Comparison of ENCODE assay signal across 31 cellular contexts in genomic region chr6:110760589-110760988, GRCh38.
"Had no signal": no experiment of that assay in that cellular context is flagged by ENCODE, and none has a peak within 500 bp of the region (broad histone marks: within the 10 kb centered on the region; RNA-seq: fewer than 3 reads in every experiment).

No MANE protein-coding gene starts in this region.

- H3K9me3 ChIP-seq: body of pancreas, colonic mucosa had no signal

- H3K4me3 Mint-ChIP-seq: activated B cell treated with CpG ODN at 0.5 μM for 24 hours; activated CD8-positive, alpha-beta T cell treated with anti-CD3 and anti-CD28 coated beads for 36 hours; activated naive CD8-positive, alpha-beta T cell; activated T-cell treated with anti-CD3 and anti-CD28 coated beads, Interleukin-2, amount 50 U/mL, for 4 hours; activated T-helper 17 cell treated with anti-CD3 and anti-CD28 coated beads, Interleukin-2, amount 50 U/mL, for 72 hours had no signal

- FAIRE-seq: endometrium, endothelial cell of umbilical vein, frontal cortex had no signal

- H3K27me3 ChIP-seq: body of pancreas, cardiac muscle cell, colonic mucosa had no signal

- H3K27me3 Mint-ChIP-seq: activated B cell treated with CpG ODN at 0.5 μM for 24 hours; activated CD8-positive, alpha-beta T cell treated with anti-CD3 and anti-CD28 coated beads for 36 hours; activated naive CD8-positive, alpha-beta T cell; activated T-helper 17 cell treated with anti-CD3 and anti-CD28 coated beads, Interleukin-2, amount 50 U/mL, for 72 hours had no signal

- ATAC-seq: activated CD4-positive, CD25-positive, alpha-beta regulatory T cell treated with anti-CD3 and anti-CD28 coated beads, Interleukin-2, amount 50 U/mL, for 24 hours; activated CD8-positive, alpha-beta T cell treated with anti-CD3 and anti-CD28 coated beads for 36 hours; activated T-cell treated with anti-CD3 and anti-CD28 coated beads, Interleukin-2, amount 50 U/mL, for 4 hours; activated T-helper 17 cell treated with anti-CD3 and anti-CD28 coated beads, Interleukin-2, amount 50 U/mL, for 72 hours; body of pancreas; esophagus mucosa had no signal

- H3K36me3 ChIP-seq: cardiac muscle cell, colonic mucosa had no signal

- H3K4me1 ChIP-seq: colonic mucosa had no signal

- H3K27ac ChIP-seq: body of pancreas, cardiac muscle cell, colonic mucosa, VCaP had no signal

- H3K4me3 ChIP-seq: body of pancreas, cardiac muscle cell, colonic mucosa had no signal

- DNase-seq: activated B cell treated with CpG ODN at 0.5 μM for 24 hours; activated CD4-positive, alpha-beta T cell treated with anti-CD3 and anti-CD28 coated beads for 48 hours; activated CD4-positive, alpha-beta T cell treated with anti-CD3 and anti-CD28 coated beads, Interleukin-2, amount 50 U/mL, for 1 hour; activated CD4-positive, alpha-beta T cell treated with anti-CD3 and anti-CD28 coated beads, Interleukin-2, amount 50 U/mL, for 48 hours; activated CD8-positive, alpha-beta memory T cell treated with anti-CD3 and anti-CD28 coated beads for 24 hours; activated CD8-positive, alpha-beta T cell treated with anti-CD3 and anti-CD28 coated beads for 36 hours; activated effector memory CD4-positive, alpha-beta T cell treated with Interleukin-2 at 50 U/mL for 16 hours; activated gamma-delta T cell treated with Interleukin-2 at 50 U/mL for 16 hours; activated naive CD4-positive, alpha-beta T cell treated with anti-CD3 and anti-CD28 coated beads, Interleukin-2, amount 50 U/mL, for 16 hours; activated naive CD4-positive, alpha-beta T cell treated with Interleukin-2 at 50 U/mL for 16 hours; activated T-cell treated with anti-CD3 and anti-CD28 coated beads, Interleukin-2, amount 50 U/mL, for 4 hours; amniotic stem cell; anterior cingulate cortex; body of pancreas; central memory CD4-positive, alpha-beta T cell; cerebellar nuclear complex; colonic mucosa; effector CD8-positive, alpha-beta T cell; foreskin fibroblast; head of caudate nucleus; T-helper 1 cell; T-helper 2 cell had no signal

- H3K27ac Mint-ChIP-seq: activated B cell treated with CpG ODN at 0.5 μM for 24 hours; activated CD8-positive, alpha-beta T cell treated with anti-CD3 and anti-CD28 coated beads for 36 hours; activated naive CD8-positive, alpha-beta T cell; activated T-helper 17 cell treated with anti-CD3 and anti-CD28 coated beads, Interleukin-2, amount 50 U/mL, for 72 hours had no signal

- H3K9me3 Mint-ChIP-seq: activated B cell treated with CpG ODN at 0.5 μM for 24 hours; activated T-cell treated with anti-CD3 and anti-CD28 coated beads, Interleukin-2, amount 50 U/mL, for 4 hours; activated T-helper 17 cell treated with anti-CD3 and anti-CD28 coated beads, Interleukin-2, amount 50 U/mL, for 72 hours had no signal
